ENCODE assay signal across 8 cellular contexts in the genomic region with DNA sequence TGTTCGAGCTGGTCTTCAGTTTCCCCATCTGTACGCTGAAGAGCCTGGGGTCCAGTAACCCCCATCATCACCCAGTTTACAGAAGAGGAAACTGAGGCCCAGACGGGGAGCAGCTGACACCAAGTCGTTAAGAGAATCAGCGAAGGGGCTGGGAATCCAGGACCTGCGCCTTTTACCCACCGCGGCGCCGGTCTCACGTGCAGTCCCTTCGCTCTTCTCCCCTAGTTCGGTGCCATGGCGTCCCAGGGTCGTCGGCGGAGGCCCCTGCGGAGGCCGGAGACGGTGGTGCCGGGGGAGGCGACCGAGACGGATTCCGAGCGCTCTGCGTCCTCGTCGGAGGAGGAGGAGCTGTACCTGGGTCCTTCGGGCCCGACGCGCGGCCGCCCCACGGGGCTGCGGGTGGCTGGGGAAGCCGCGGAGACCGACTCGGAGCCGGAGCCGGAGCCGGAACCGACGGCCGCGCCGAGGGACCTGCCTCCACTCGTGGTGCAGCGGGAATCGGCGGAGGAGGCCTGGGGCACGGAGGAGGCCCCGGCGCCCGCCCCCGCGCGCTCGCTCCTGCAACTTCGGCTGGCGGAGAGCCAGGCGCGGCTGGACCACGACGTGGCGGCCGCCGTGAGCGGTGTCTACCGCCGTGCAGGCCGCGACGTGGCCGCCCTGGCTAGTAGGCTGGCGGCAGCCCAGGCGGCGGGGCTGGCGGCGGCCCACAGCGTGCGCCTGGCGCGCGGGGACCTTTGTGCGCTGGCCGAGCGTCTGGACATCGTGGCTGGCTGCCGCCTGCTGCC. TPM values are rescaled to one million over a fixed set of nuclear protein-coding genes. Genes with fewer than 3 reads are reported as not detected.
A peak's percentile ranks its signal among the peaks of the same experiment; 100 is the strongest.
DNase-seq lines count a peak whose midpoint lies in the region; ATAC-seq and TF ChIP-seq lines count a peak whose summit lies in the region.

No MANE protein-coding gene starts in this region.

- H2BK12ac ChIP-seq in trophoblast cell (ENCODE audit: low read length) = peak overlapping the region; percentile 20

- peak overlapping the region; percentile 55 for H3K27ac ChIP-seq in trophoblast cell (ENCODE audit: low read depth, low read length)

- peaks cover 9% of the 10 kb centered on the region for H3K36me3 Mint-ChIP-seq in activated T-helper 1 cell treated with anti-CD3 and anti-CD28 coated beads, Interleukin-12 subunit alpha, Interleukin-12 subunit beta, Interleukin-2, Interleukin-4 antibody, amounts not matched to agents 30 ng/mL and 10 ng/mL and 1 ng/mL, durations not matched to agents 14 hours and 24 hours and 36 hours (ENCODE audit: low read depth)

- peaks cover 14% of the 10 kb centered on the region for H3K79me1 ChIP-seq in trophoblast cell (ENCODE audit: low read length)

- peak overlapping the region; percentile 89 for H4K8ac ChIP-seq in trophoblast cell (ENCODE audit: low read depth, low read length)

- peak overlapping the region; percentile 67 for H3K9ac ChIP-seq in trophoblast cell (ENCODE audit: low read length)

- intact Hi-C loops in activated T-helper 1 cell treated with anti-CD3 and anti-CD28 coated beads, Interleukin-12 subunit alpha, Interleukin-12 subunit beta, Interleukin-2, Interleukin-4 antibody, amounts not matched to agents 30 ng/mL and 10 ng/mL and 1 ng/mL, durations not matched to agents 14 hours and 24 hours and 36 hours (cut with micrococcal nuclease) = loop anchor here (2.0 to 10.0 kb wide), 5 partner anchors 100 to 1676 kb away; partner anchors contain the start of genes AP2S1, ERCC1, GEMIN7 and MYPOP

- peaks cover 19% of the 10 kb centered on the region for H3K4me1 Mint-ChIP-seq in activated T-helper 1 cell treated with anti-CD3 and anti-CD28 coated beads, Interleukin-12 subunit alpha, Interleukin-12 subunit beta, Interleukin-2, Interleukin-4 antibody, amounts not matched to agents 30 ng/mL and 10 ng/mL and 1 ng/mL, durations not matched to agents 14 hours and 24 hours and 36 hours (ENCODE audit: low read depth)

- H3K9me3 Mint-ChIP-seq in activated T-helper 1 cell treated with anti-CD3 and anti-CD28 coated beads, Interleukin-12 subunit alpha, Interleukin-12 subunit beta, Interleukin-2, Interleukin-4 antibody, amounts not matched to agents 30 ng/mL and 10 ng/mL and 1 ng/mL, durations not matched to agents 14 hours and 24 hours and 36 hours = no peaks in the 10 kb centered on the region

- DNase-seq in COLO668 (lab: John Stamatoyannopoulos, UW; ENCODE audit: unreplicated experiment) (peak; percentile 52), foreskin melanocyte (peak; percentile 22), trophoblast cell (peak; percentile 21 to 49), NOMO-1 treated with dmso at 0.1 percent for 144 hours (lab: John Stamatoyannopoulos, UW; ENCODE audit: unreplicated experiment) (no peak), D341Med (ENCODE audit: low spot score) (no peak)
- peak; percentile 52 for DNase-seq in activated T-helper 1 cell treated with anti-CD3 and anti-CD28 coated beads, Interleukin-12 subunit alpha, Interleukin-12 subunit beta, Interleukin-2, Interleukin-4 antibody, amounts not matched to agents 30 ng/mL and 10 ng/mL and 1 ng/mL, durations not matched to agents 14 hours and 24 hours and 36 hours (ENCODE audit: low spot score)

- ATAC-seq in GM21717 (IDR thresholded peaks at IDR 0.05; ENCODE audit: unreplicated experiment) = no peak

- TF ChIP-seq EP300 in Ishikawa (IDR thresholded peaks at IDR 0.05; ENCODE audit: borderline replicate concordance) = no peak

- H3K4ac ChIP-seq in trophoblast cell (ENCODE audit: low read depth, low read length) = peak overlapping the region; percentile 76

- peak overlapping the region; percentile 86 for H3K4me3 ChIP-seq in trophoblast cell (ENCODE audit: low read depth, low read length)

- peak overlapping the region; percentile 81 for H3K14ac ChIP-seq in trophoblast cell (ENCODE audit: low read length)

- H2AK5ac ChIP-seq in trophoblast cell (ENCODE audit: low read length) = peak overlapping the region; percentile 66

- H3K4me3 Mint-ChIP-seq in activated T-helper 1 cell treated with anti-CD3 and anti-CD28 coated beads, Interleukin-12 subunit alpha, Interleukin-12 subunit beta, Interleukin-2, Interleukin-4 antibody, amounts not matched to agents 30 ng/mL and 10 ng/mL and 1 ng/mL, durations not matched to agents 14 hours and 24 hours and 36 hours = peak overlapping the region; percentile 88

- H3K27me3 Mint-ChIP-seq in activated T-helper 1 cell treated with anti-CD3 and anti-CD28 coated beads, Interleukin-12 subunit alpha, Interleukin-12 subunit beta, Interleukin-2, Interleukin-4 antibody, amounts not matched to agents 30 ng/mL and 10 ng/mL and 1 ng/mL, durations not matched to agents 14 hours and 24 hours and 36 hours (ENCODE audit: insufficient read depth) = peaks cover 1% of the 10 kb centered on the region

- peak overlapping the region; percentile 86 for H3K18ac ChIP-seq in trophoblast cell (ENCODE audit: low read length)

- peaks cover 12% of the 10 kb centered on the region for H3K79me2 ChIP-seq in trophoblast cell (ENCODE audit: control insufficient read depth, insufficient read depth, low read length, poor library complexity)

- WGBS in trophoblast cell (ENCODE audit: extremely low coverage, insufficient coverage, insufficient read length) = no CpG with 5 or more reads among the region's 92 CpGs

- TF ChIP-seq RAD21 in Ishikawa (IDR thresholded peaks at IDR 0.05; ENCODE audit: low read depth) = no peak

- H4K12ac ChIP-seq in trophoblast cell (ENCODE audit: low read depth, low read length) = peak overlapping the region; percentile 74

- peak overlapping the region; percentile 77 for H2BK120ac ChIP-seq in trophoblast cell (ENCODE audit: insufficient read depth, low read length, poor library complexity)

- H3K36me3 ChIP-seq in trophoblast cell (ENCODE audit: control insufficient read depth in 1 of 2, insufficient read depth in 2 of 2, low read length in 2 of 2) = no peaks in the 10 kb centered on the region

- no peaks in the 10 kb centered on the region for H3K9me3 ChIP-seq in trophoblast cell (ENCODE audit: insufficient read depth, low read depth, low read length)

- H4K91ac ChIP-seq in trophoblast cell (ENCODE audit: low read depth, low read length) = peak overlapping the region; percentile 76

- no peaks in the 10 kb centered on the region for H3K27me3 ChIP-seq in trophoblast cell (ENCODE audit: insufficient read depth, low read length)

- H3K23ac ChIP-seq in trophoblast cell (ENCODE audit: low read length) = no peak overlapping the region

- peak overlapping the region; percentile 62 for H2AFZ ChIP-seq in trophoblast cell (ENCODE audit: insufficient read depth, low read length, poor library complexity)

- H3K27ac Mint-ChIP-seq in activated T-helper 1 cell treated with anti-CD3 and anti-CD28 coated beads, Interleukin-12 subunit alpha, Interleukin-12 subunit beta, Interleukin-2, Interleukin-4 antibody, amounts not matched to agents 30 ng/mL and 10 ng/mL and 1 ng/mL, durations not matched to agents 14 hours and 24 hours and 36 hours = peak overlapping the region; percentile 88

- peak overlapping the region; percentile 72 for H3K4me2 ChIP-seq in trophoblast cell (ENCODE audit: low read length)

- peaks cover 6 to 7% of the 10 kb centered on the region in 2 experiments for H3K4me1 ChIP-seq in trophoblast cell (ENCODE audit: control insufficient read depth in 1 of 2, insufficient read depth in 2 of 2, low read length in 2 of 2)

- H2BK5ac ChIP-seq in trophoblast cell (ENCODE audit: low read depth, low read length, poor library complexity) = peak overlapping the region; percentile 79

TF ChIP-seq in Ishikawa, 13 proteins besides CTCF, POLR2A, EP300 and RAD21 (continues in another document):
- TF ChIP-seq CEBPB (IDR thresholded peaks at IDR 0.05) = no peak
- TF ChIP-seq, protein P1, sequence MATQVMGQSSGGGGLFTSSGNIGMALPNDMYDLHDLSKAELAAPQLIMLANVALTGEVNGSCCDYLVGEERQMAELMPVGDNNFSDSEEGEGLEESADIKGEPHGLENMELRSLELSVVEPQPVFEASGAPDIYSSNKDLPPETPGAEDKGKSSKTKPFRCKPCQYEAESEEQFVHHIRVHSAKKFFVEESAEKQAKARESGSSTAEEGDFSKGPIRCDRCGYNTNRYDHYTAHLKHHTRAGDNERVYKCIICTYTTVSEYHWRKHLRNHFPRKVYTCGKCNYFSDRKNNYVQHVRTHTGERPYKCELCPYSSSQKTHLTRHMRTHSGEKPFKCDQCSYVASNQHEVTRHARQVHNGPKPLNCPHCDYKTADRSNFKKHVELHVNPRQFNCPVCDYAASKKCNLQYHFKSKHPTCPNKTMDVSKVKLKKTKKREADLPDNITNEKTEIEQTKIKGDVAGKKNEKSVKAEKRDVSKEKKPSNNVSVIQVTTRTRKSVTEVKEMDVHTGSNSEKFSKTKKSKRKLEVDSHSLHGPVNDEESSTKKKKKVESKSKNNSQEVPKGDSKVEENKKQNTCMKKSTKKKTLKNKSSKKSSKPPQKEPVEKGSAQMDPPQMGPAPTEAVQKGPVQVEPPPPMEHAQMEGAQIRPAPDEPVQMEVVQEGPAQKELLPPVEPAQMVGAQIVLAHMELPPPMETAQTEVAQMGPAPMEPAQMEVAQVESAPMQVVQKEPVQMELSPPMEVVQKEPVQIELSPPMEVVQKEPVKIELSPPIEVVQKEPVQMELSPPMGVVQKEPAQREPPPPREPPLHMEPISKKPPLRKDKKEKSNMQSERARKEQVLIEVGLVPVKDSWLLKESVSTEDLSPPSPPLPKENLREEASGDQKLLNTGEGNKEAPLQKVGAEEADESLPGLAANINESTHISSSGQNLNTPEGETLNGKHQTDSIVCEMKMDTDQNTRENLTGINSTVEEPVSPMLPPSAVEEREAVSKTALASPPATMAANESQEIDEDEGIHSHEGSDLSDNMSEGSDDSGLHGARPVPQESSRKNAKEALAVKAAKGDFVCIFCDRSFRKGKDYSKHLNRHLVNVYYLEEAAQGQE (IDR thresholded peaks at IDR 0.05; ENCODE audit: low read depth) = no peak
- peak; percentile 34; the same call in 1 of the 2 replicates for TF ChIP-seq TAF1 (IDR thresholded peaks at IDR 0.05; ENCODE audit: low read depth)
- no peak for TF ChIP-seq TEAD4 (IDR thresholded peaks at IDR 0.05)
- no peak for TF ChIP-seq YY1 (IDR thresholded peaks at IDR 0.05; ENCODE audit: low read depth)

RNA-seq across cellular contexts. Expression of gene BLOC1S3, which starts 0.7 kb away (rescaled TPM):
- total RNA-seq in activated T-helper 1 cell treated with anti-CD3 and anti-CD28 coated beads, Interleukin-12 subunit alpha, Interleukin-12 subunit beta, Interleukin-2, Interleukin-4 antibody, amounts not matched to agents 30 ng/mL and 10 ng/mL and 1 ng/mL, durations not matched to agents 14 hours and 24 hours and 36 hours = 10.4 and 10.5 TPM in 2 replicates
- 12.9 and 13.8 TPM in 2 replicates for polyA plus RNA-seq in trophoblast cell (2013)

RNA-seq across cellular contexts. Expression of gene TRAPPC6A, which starts 1.2 kb away (rescaled TPM):
- total RNA-seq in activated T-helper 1 cell treated with anti-CD3 and anti-CD28 coated beads, Interleukin-12 subunit alpha, Interleukin-12 subunit beta, Interleukin-2, Interleukin-4 antibody, amounts not matched to agents 30 ng/mL and 10 ng/mL and 1 ng/mL, durations not matched to agents 14 hours and 24 hours and 36 hours = 18.4 and 22.8 TPM in 2 replicates
- polyA plus RNA-seq in trophoblast cell (2013) = 23.3 and 24.2 TPM in 2 replicates

RNA-seq across cellular contexts. Expression of gene NKPD1, which starts 18.5 kb away (rescaled TPM):
- total RNA-seq in activated T-helper 1 cell treated with anti-CD3 and anti-CD28 coated beads, Interleukin-12 subunit alpha, Interleukin-12 subunit beta, Interleukin-2, Interleukin-4 antibody, amounts not matched to agents 30 ng/mL and 10 ng/mL and 1 ng/mL, durations not matched to agents 14 hours and 24 hours and 36 hours = 0.16 and 0.20 TPM in 2 replicates
- polyA plus RNA-seq in trophoblast cell (2013) = 0.10 TPM in 2 replicates

Comparison
In these comparisons a context has a peak if more than half of its experiments do, and no peak if none do; other contexts are left out.
1. DNase-seq: peak in COLO668 (single experiment), activated T-helper 1 cell treated with anti-CD3 and anti-CD28 coated beads, Interleukin-12 subunit alpha, Interleukin-12 subunit beta, Interleukin-2, Interleukin-4 antibody, amounts not matched to agents 30 ng/mL and 10 ng/mL and 1 ng/mL, durations not matched to agents 14 hours and 24 hours and 36 hours (single experiment), foreskin melanocyte (single experiment) and trophoblast cell (2 of 2); none in NOMO-1 treated with dmso at 0.1 percent for 144 hours (single experiment) and D341Med (single experiment).